In genomic region chr18:12091742-12092141, GRCh38 we compare ENCODE assay signal across 16 cellular contexts. TPM values are rescaled to one million over a fixed set of nuclear protein-coding genes. Genes with fewer than 3 reads are reported as not detected.
DNase-seq lines count a peak whose midpoint lies in the region; ATAC-seq, FAIRE-seq and TF ChIP-seq lines count a peak whose summit lies in the region.
"Had no signal": no experiment of that assay in that cellular context is flagged by ENCODE, and none has a peak within 500 bp of the region (broad histone marks: within the 10 kb centered on the region; RNA-seq: fewer than 3 reads in every experiment).

No MANE protein-coding gene starts in this region.

- H3K27ac ChIP-seq in kidney (ENCODE audit: low read depth in 2 of 2, low read length in 2 of 2) (no peak overlapping the region), pancreas (peak overlapping the region in 3 of 4 donors; percentile 10 to 18 (median 18)), upper lobe of right lung (no peak overlapping the region)
- H3K27ac ChIP-seq: BLaER1 treated with 17β-estradiol and CSF1 and Interleukin-3, amounts not matched to agents 10 nM and 100 nM had no signal

- intact Hi-C loops in Right ventricle myocardium inferior (cut with DNase I): loop anchor here (5.0 kb wide), 1 partner anchor 146 kb away; no protein-coding TSS in a partner anchor
- intact Hi-C loops in left cardiac atrium (cut with DNase I): loop anchor here (10.0 kb wide), 1 partner anchor 143 kb away; no protein-coding TSS in a partner anchor
- intact Hi-C loops in kidney (cut with DNase I): no loop called here
- intact Hi-C loops in pancreas (cut with DNase I): loop anchor here in 1 of 3 donors (5.0 kb wide), 1 partner anchor 146 kb away; no protein-coding TSS in a partner anchor
- intact Hi-C loops in upper lobe of right lung (cut with DNase I): no loop called here

- H3K4me1 ChIP-seq in kidney (ENCODE audit: control insufficient read depth in 1 of 2, insufficient read depth in 1 of 2, low read depth in 1 of 2, low read length in 2 of 2) (no peaks in the 10 kb centered on the region), pancreas (peaks cover 3 to 8% (median 5%) of the 10 kb centered on the region in 3 donors), upper lobe of right lung (no peaks in the 10 kb centered on the region)
- H3K4me1 ChIP-seq: BLaER1 treated with 17β-estradiol and CSF1 and Interleukin-3, amounts not matched to agents 10 nM and 100 nM had no signal

- ATAC-seq in Right ventricle myocardium inferior: peak; percentile 2
- no peak for ATAC-seq in left cardiac atrium
- peak; percentile 85 to 88 (median 87) for ATAC-seq in pancreas
- ATAC-seq in HG03469 (IDR thresholded peaks at IDR 0.05; ENCODE audit: unreplicated experiment): no peak
- ATAC-seq in upper lobe of right lung: no peak

- no peak overlapping the region for H3K9ac ChIP-seq in kidney (ENCODE audit: low read length in 2 of 2)
- H3K9ac ChIP-seq: BLaER1 treated with 17β-estradiol and CSF1 and Interleukin-3, amounts not matched to agents 10 nM and 100 nM had no signal

- TF ChIP-seq CTCF in kidney (IDR thresholded peaks at IDR 0.05; ENCODE audit: borderline replicate concordance, extremely low read depth, insufficient read depth) (no peak), pancreas (IDR thresholded peaks at IDR 0.05) (no peak), upper lobe of right lung (IDR thresholded peaks at IDR 0.05) (no peak)

- no peak for DNase-seq in Right ventricle myocardium inferior (ENCODE audit: missing footprints)
- DNase-seq in left cardiac atrium: no peak
- DNase-seq in kidney: peak; percentile 56
- DNase-seq in pancreas: peak; percentile 82 to 96 (median 93)
- DNase-seq in NCI-H2227 treated with DMSO at 0.1 percent for 48 hours (lab: John Stamatoyannopoulos, UW): no peak
- DNase-seq in upper lobe of right lung: no peak
- DNase-seq: ACHN; CD4-positive, CD25-positive, alpha-beta regulatory T cell; H7 had no signal

- H3K9me3 ChIP-seq in kidney (ENCODE audit: control insufficient read depth in 1 of 2, low read length in 2 of 2): no peaks in the 10 kb centered on the region
- H3K9me3 ChIP-seq in pancreas: no peaks in the 10 kb centered on the region
- no peaks in the 10 kb centered on the region for H3K9me3 ChIP-seq in upper lobe of right lung

- 52 to 54% methylated on average over 8 of the region's 8 CpGs for WGBS in pancreas, 2 donors

- no peak overlapping the region for H3K4me3 ChIP-seq in kidney (ENCODE audit: low read length in 2 of 2)
- no peak overlapping the region for H3K4me3 ChIP-seq in pancreas
- no peak overlapping the region for H3K4me3 ChIP-seq in upper lobe of right lung
- H3K4me3 ChIP-seq: BLaER1 treated with 17β-estradiol and CSF1 and Interleukin-3, amounts not matched to agents 10 nM and 100 nM; GM23338 had no signal

- FAIRE-seq in kidney (lab: Jason Lieb, UNC) (no peak), pancreas (lab: Jason Lieb, UNC) (no peak)
- FAIRE-seq: GM18507 had no signal

- H3K36me3 ChIP-seq in kidney (ENCODE audit: control insufficient read depth in 1 of 2, insufficient read depth in 2 of 2, low read length in 2 of 2) (no peaks in the 10 kb centered on the region), pancreas (no peaks in the 10 kb centered on the region), upper lobe of right lung (no peaks in the 10 kb centered on the region)
- H3K36me3 ChIP-seq: BLaER1 treated with 17β-estradiol and CSF1 and Interleukin-3, amounts not matched to agents 10 nM and 100 nM had no signal

- H3K27me3 ChIP-seq in pancreas (no peaks in the 10 kb centered on the region), upper lobe of right lung (no peaks in the 10 kb centered on the region)
- H3K27me3 ChIP-seq: BLaER1 treated with 17β-estradiol and CSF1 and Interleukin-3, amounts not matched to agents 10 nM and 100 nM had no signal

RNA-seq across cellular contexts. Expression of gene ANKRD62, which starts 1.9 kb away (rescaled TPM):
- not detected for total RNA-seq in Right ventricle myocardium inferior
- not detected for total RNA-seq in left cardiac atrium
- not detected for total RNA-seq in kidney
- not detected for polyA plus RNA-seq in kidney (ENCODE audit: insufficient read depth, low read depth, low replicate concordance)
- 1 to 10 TPM; 2.8 to 5.2 (median 3.6) TPM for total RNA-seq in pancreas
- polyA plus RNA-seq in pancreas: 1 to 10 TPM in 1 of 2 donors, under 1 TPM in 1; 0.38 to 1.6 TPM
- total RNA-seq in upper lobe of right lung: 0.12 TPM
- total RNA-seq: A172; CD4-positive, CD25-positive, alpha-beta regulatory T cell; Daoy; GM23338; H7; HT-29 had no signal
- polyA plus RNA-seq: CD4-positive, CD25-positive, alpha-beta regulatory T cell; GM23338 had no signal

Comparison
In these comparisons a context has a peak if more than half of its experiments do, and no peak if none do; other contexts are left out.
1. ATAC-seq: peak in Right ventricle myocardium inferior (single experiment) and pancreas (4 of 4); none in left cardiac atrium (0 of 2), HG03469 (single experiment) and upper lobe of right lung (single experiment).
2. DNase-seq: peak in kidney (single experiment) and pancreas (6 of 6); none in Right ventricle myocardium inferior (single experiment), left cardiac atrium (single experiment), NCI-H2227 treated with DMSO at 0.1 percent for 48 hours (single experiment) and upper lobe of right lung (single experiment).
3. H3K27ac ChIP-seq: peak in pancreas (3 of 4); none in kidney (0 of 2) and upper lobe of right lung (single experiment).
4. intact Hi-C loops: an anchor here in Right ventricle myocardium inferior (5.0 kb wide) and left cardiac atrium (10.0 kb wide); none called in kidney and upper lobe of right lung.